22 cellular contexts compared by ENCODE assay signal in the genomic region with DNA sequence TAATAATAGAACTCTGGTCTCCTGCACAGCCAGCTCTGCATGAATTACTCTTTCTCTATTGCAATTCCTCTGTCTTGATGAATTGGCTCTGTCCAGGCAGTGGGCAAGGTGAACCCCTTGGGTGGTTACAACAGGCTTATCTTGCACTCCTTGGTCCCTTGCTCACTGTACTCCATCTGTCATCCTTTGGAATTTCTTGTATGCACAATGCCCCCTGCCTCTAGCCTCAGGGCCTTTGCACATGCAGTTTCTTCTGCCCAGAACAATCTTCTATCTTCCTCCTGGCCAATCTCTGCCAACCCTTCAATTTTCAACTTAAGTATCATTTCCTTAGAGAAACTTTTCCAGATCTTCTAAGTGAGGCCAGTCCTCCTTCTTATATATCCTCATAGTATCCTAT.
A peak's percentile ranks its signal among the peaks of the same experiment; 100 is the strongest.
DNase-seq lines count a peak whose midpoint lies in the region; FAIRE-seq and TF ChIP-seq lines count a peak whose summit lies in the region.
"Had no signal": no experiment of that assay in that cellular context is flagged by ENCODE, and none has a peak within 500 bp of the region (broad histone marks: within the 10 kb centered on the region; RNA-seq: fewer than 3 reads in every experiment).

No MANE protein-coding gene starts in this region.

- H4K5ac ChIP-seq in H9 (ENCODE audit: insufficient read length, low read depth, low read length) (no peak overlapping the region), H1 (ENCODE audit: insufficient read length, low read depth, low read length) (no peak overlapping the region)

- peaks cover 0 to 22% of the 10 kb centered on the region in 2 experiments; a peak in 4 of 5 replicates for H3K9me3 Mint-ChIP-seq in H9

- H3K4me1 ChIP-seq in H9 (ENCODE audit: insufficient read depth, low read length) (peaks cover 5% of the 10 kb centered on the region; the same call in 1 of the 2 replicates), HUES6 (ENCODE audit: control insufficient read depth, insufficient read depth, low read length) (peaks cover 38% of the 10 kb centered on the region), H1 (replicated peaks in 1 of 4; ENCODE audit: control insufficient read depth in 3 of 4, insufficient read depth in 4 of 4, low read length in 3 of 4) (peaks cover 12 to 26% (median 20%) of the 10 kb centered on the region in 4 experiments), A673 (ENCODE audit: insufficient read depth, low read length, poor library complexity, severe bottlenecking) (no peaks in the 10 kb centered on the region)
- H3K4me1 ChIP-seq: A549 had no signal

- no peak overlapping the region for H2BK15ac ChIP-seq in H9 (ENCODE audit: low read depth, low read length)
- H2BK15ac ChIP-seq in H1 (ENCODE audit: low read length) = no peak overlapping the region

- H2AK5ac ChIP-seq in H9 (ENCODE audit: insufficient read length, low read length) = no peak overlapping the region
- no peak overlapping the region for H2AK5ac ChIP-seq in H1 (ENCODE audit: low read depth, low read length)

- no peak overlapping the region for H3K56ac ChIP-seq in H9 (ENCODE audit: insufficient read length, low read depth, low read length)
- no peak overlapping the region for H3K56ac ChIP-seq in H1 (replicated peaks; ENCODE audit: insufficient read length, low read depth, low read length)

- CTCF ChIA-PET in H1 (lab: Charles Lee; ENCODE audit: partially characterized antibody) = interaction anchor here (1.2 to 3.1 kb wide), 5 partner anchors 11 to 111 kb away, joined by 3 to 12 read pairs (median 8); no protein-coding TSS in a partner anchor
- CTCF ChIA-PET in A673 (lab: Charles Lee) = no interaction called here

- no peak overlapping the region for H3K9ac ChIP-seq in H9 (ENCODE audit: extremely low read depth, insufficient read length, low read length)
- no peak overlapping the region for H3K9ac ChIP-seq in HUES6 (ENCODE audit: low read length)
- no peak overlapping the region for H3K9ac ChIP-seq in H1 (replicated peaks in 1 of 4; ENCODE audit: extremely low read depth in 1 of 4, low read depth in 3 of 4, low read length in 3 of 4)
- H3K9ac ChIP-seq: GM23248 had no signal

- H3K18ac ChIP-seq in H9 (ENCODE audit: insufficient read length, low read depth, low read length) (no peak overlapping the region), H1 (ENCODE audit: extremely low read depth, low read length) (no peak overlapping the region)

- H3K4me3 ChIP-seq in HUES6 (ENCODE audit: low read depth, low read length) (0 out of 2 replicates have a peak overlapping the region, but pooled peaks have one; percentile 3), H1 (ENCODE audit: extremely low read depth in 1 of 4, insufficient read depth in 2 of 4, low read depth in 3 of 4, low read length in 4 of 4) (peak overlapping the region in 2 of 4 experiments; percentile 8 to 14; a peak in 1 of 8 replicates), A673 (ENCODE audit: low read depth, low read length, poor library complexity, severe bottlenecking) (no peak overlapping the region)
- H3K4me3 ChIP-seq: A549, GM23248 had no signal

- H4K91ac ChIP-seq in H9 (ENCODE audit: insufficient read length, low read depth, low read length) (no peak overlapping the region), H1 (replicated peaks; ENCODE audit: insufficient read length, low read length) (no peak overlapping the region)

- FAIRE-seq in H1 (lab: Jason Lieb, UNC) = no peak
- FAIRE-seq: A549, GM12891, GM18507, H54 had no signal

- H3K27me3 ChIP-seq in H9 (ENCODE audit: insufficient read depth, low read length) (no peaks in the 10 kb centered on the region), HUES6 (ENCODE audit: control insufficient read depth, insufficient read depth, low read length) (no peaks in the 10 kb centered on the region), H1 (replicated peaks in 1 of 4; ENCODE audit: control insufficient read depth in 3 of 4, extremely low read depth in 1 of 4, insufficient read depth in 3 of 4, low read length in 3 of 4) (no peaks in the 10 kb centered on the region), A673 (replicated peaks; ENCODE audit: insufficient read depth, low read depth, low read length, poor library complexity) (peaks cover 66% of the 10 kb centered on the region)

- no peak overlapping the region for H3T11ph ChIP-seq in H9 (ENCODE audit: low read length)

- H3K36me3 ChIP-seq in HUES6 (ENCODE audit: control insufficient read depth, insufficient read depth, low read length) = no peaks in the 10 kb centered on the region
- H3K36me3 ChIP-seq in H1 (ENCODE audit: control insufficient read depth in 2 of 4, insufficient read depth in 4 of 4, low read length in 3 of 4) = no peaks in the 10 kb centered on the region
- no peaks in the 10 kb centered on the region for H3K36me3 ChIP-seq in A673 (ENCODE audit: insufficient read depth, low read length, poor library complexity, severe bottlenecking)

- no peak overlapping the region for H4K8ac ChIP-seq in H9 (replicated peaks; ENCODE audit: insufficient read length, low read depth, low read length)
- no peak overlapping the region for H4K8ac ChIP-seq in H1 (ENCODE audit: extremely low read depth, insufficient read depth, low read length)

- TF ChIP-seq CTCF in H9 (conservative IDR thresholded peaks at IDR 0.05) (no peak), H1 (IDR thresholded peaks at IDR 0.05; ENCODE audit: control extremely low read depth in 1 of 3, insufficient read depth in 1 of 3, low read depth in 1 of 3, low read length in 3 of 3) (no peak), A673 (conservative IDR thresholded peaks at IDR 0.05; ENCODE audit: low read depth, low read length) (no peak)

- peaks cover 0 to 2% (median 0%) of the 10 kb centered on the region in 3 experiments; a peak in 1 of 7 replicates for H3K36me3 Mint-ChIP-seq in H9 (ENCODE audit: insufficient read depth in 1 of 3, low read depth in 3 of 3)
- H3K36me3 Mint-ChIP-seq: CD4-positive, alpha-beta memory T cell had no signal

- H3K23ac ChIP-seq in H9 (ENCODE audit: insufficient read length, low read depth, low read length) = no peak overlapping the region
- no peak overlapping the region for H3K23ac ChIP-seq in H1 (ENCODE audit: insufficient read length)

- no TSS peak for BruUV-seq in A673 (replicated peaks; lab: Mats Ljungman, UMichigan)

- TF ChIP-seq POLR2A in H1 (IDR thresholded peaks at IDR 0.05; ENCODE audit: control extremely low read depth in 1 of 2, low read depth in 2 of 2, low read length in 2 of 2) = no peak

- H2BK120ac ChIP-seq in H9 (ENCODE audit: low read depth, low read length, poor library complexity, severe bottlenecking) (no peak overlapping the region), H1 (replicated peaks; ENCODE audit: low read depth, low read length) (peak overlapping the region; percentile 0)

- no peak overlapping the region for H3K14ac ChIP-seq in H9 (ENCODE audit: insufficient read depth, low read length)
- H3K14ac ChIP-seq in H1 (ENCODE audit: insufficient read length) = no peak overlapping the region

- TF ChIP-seq EP300 in H1 (IDR thresholded peaks at IDR 0.05; ENCODE audit: borderline replicate concordance in 1 of 2, low read depth in 2 of 2, low read length in 2 of 2) = no peak

- H2BK20ac ChIP-seq in H9 (ENCODE audit: low read depth, low read length, poor library complexity, severe bottlenecking) = no peak overlapping the region
- peak overlapping the region; percentile 72 for H2BK20ac ChIP-seq in H1 (ENCODE audit: low read length)

- H3K79me1 ChIP-seq in H9 (ENCODE audit: insufficient read depth, low read depth, low read length, poor library complexity, severe bottlenecking) (no peaks in the 10 kb centered on the region), H1 (ENCODE audit: low read depth, low read length) (no peaks in the 10 kb centered on the region; the same call in 1 of the 2 replicates)

- TF ChIP-seq RAD21 in H1 (IDR thresholded peaks at IDR 0.05 in 1 of 2, conservative IDR thresholded peaks at IDR 0.05 in 1 of 2; ENCODE audit: low read depth in 2 of 2, low read length in 2 of 2) = no peak

- peak overlapping the region; percentile 6 to 81 (median 37) for H3K27ac Mint-ChIP-seq in H9
- H3K27ac Mint-ChIP-seq: CD4-positive, alpha-beta memory T cell had no signal

- H4K20me1 ChIP-seq in H9 (ENCODE audit: control insufficient read depth, insufficient read depth, insufficient read length) (no peaks in the 10 kb centered on the region), H1 (replicated peaks in 1 of 2; ENCODE audit: control insufficient read depth in 1 of 2, insufficient read depth in 2 of 2, low read length in 2 of 2) (no peaks in the 10 kb centered on the region)

- H3K4me2 ChIP-seq in H9 (ENCODE audit: insufficient read depth, insufficient read length, low read length) = peak overlapping the region; percentile 26
- H3K4me2 ChIP-seq in H1 (ENCODE audit: insufficient read depth in 1 of 2, low read depth in 2 of 2, low read length in 2 of 2) = peak overlapping the region in 1 of 2 experiments; percentile 14; a peak in 1 of 4 replicates
- H3K4me2 ChIP-seq: A549 had no signal

- POLR2A ChIA-PET in H1 (lab: Charles Lee; ENCODE audit: partially characterized antibody) (interaction anchor here (0.6 kb wide), 3 partner anchors 63 to 244 kb away, joined by 3 to 4 read pairs (median 4); no protein-coding TSS in a partner anchor), A673 (lab: Charles Lee; ENCODE audit: low non-redundant PET) (no interaction called here)

- no peak for DNase-seq in H9
- no peak for DNase-seq in H1 (ENCODE audit: low read depth in 1 of 2, low spot score in 2 of 2)
- peak; percentile 40 for DNase-seq in islet precursor cell
- DNase-seq in A673 (ENCODE audit: low spot score) = no peak
- DNase-seq in cardiac septum (ENCODE audit: low spot score) = no peak
- DNase-seq in RKO (ENCODE audit: low spot score) = no peak
- no peak for DNase-seq in NCI-H146 treated with DMSO at 0.1 percent for 48 hours (lab: John Stamatoyannopoulos, UW; ENCODE audit: unreplicated experiment)
- DNase-seq: 8988T; C1 segment of cervical spinal cord; Calu3; CD4-positive, alpha-beta memory T cell; COR-L47; DMS53; DMS79 treated with DMSO at 0.1 percent for 48 hours; GF-D8; GM23248; HCEC 1CT had no signal

- peaks cover 85 to 88% of the 10 kb centered on the region in 2 experiments for H3K4me1 Mint-ChIP-seq in H9
- H3K4me1 Mint-ChIP-seq: CD4-positive, alpha-beta memory T cell had no signal

- H3K4me3 Mint-ChIP-seq in H9 = peak overlapping the region in 1 of 2 experiments; percentile 6; a peak in 1 of 5 replicates
- H3K4me3 Mint-ChIP-seq: CD4-positive, alpha-beta memory T cell had no signal

- H3K27ac ChIP-seq in H9 (ENCODE audit: insufficient read length, low read depth, low read length) (no peak overlapping the region), HUES6 (ENCODE audit: low read depth, low read length) (no peak overlapping the region), H1 (ENCODE audit: low read depth, low read length) (no peak overlapping the region), A673 (ENCODE audit: low read depth, low read length, poor library complexity, severe bottlenecking) (no peak overlapping the region)
- H3K27ac ChIP-seq: A549, GM23248 had no signal

- H2BK5ac ChIP-seq in H9 (ENCODE audit: insufficient read length, low read length) (no peak overlapping the region), H1 (ENCODE audit: low read depth, low read length) (no peak overlapping the region)

- H3K27me3 Mint-ChIP-seq in H9 (ENCODE audit: low read depth) = no peaks in the 10 kb centered on the region

- intact Hi-C loops in A673 (cut with micrococcal nuclease; ENCODE audit: unreplicated experiment) = no loop called here
- intact Hi-C loops in cardiac septum (cut with DNase I) = no loop called here

- H2AFZ ChIP-seq in H9 (ENCODE audit: low read length) (no peak overlapping the region), H1 (ENCODE audit: low read length) (no peak overlapping the region)
- H2AFZ ChIP-seq: GM23248 had no signal

- H3K4ac ChIP-seq in H9 (ENCODE audit: low read depth, low read length) = no peak overlapping the region
- no peak overlapping the region for H3K4ac ChIP-seq in H1 (replicated peaks; ENCODE audit: insufficient read length, low read depth, low read length)

- H3K79me2 ChIP-seq in H9 (ENCODE audit: insufficient read depth, low read length) (no peaks in the 10 kb centered on the region), H1 (ENCODE audit: control insufficient read depth in 1 of 2, insufficient read depth in 2 of 2, low read length in 2 of 2) (no peaks in the 10 kb centered on the region)

- no peaks in the 10 kb centered on the region for H3K23me2 ChIP-seq in H9 (ENCODE audit: insufficient read length, low read depth, low read length, poor library complexity, severe bottlenecking)
- H3K23me2 ChIP-seq in H1 (ENCODE audit: low read depth, low read length) = no peaks in the 10 kb centered on the region

- H2BK12ac ChIP-seq in H9 (ENCODE audit: insufficient read length, low read depth, low read length) (no peak overlapping the region), H1 (ENCODE audit: low read depth, low read length) (no peak overlapping the region)

- H3K9me3 ChIP-seq in H9 (ENCODE audit: control insufficient read depth, low read depth, low read length) = no peaks in the 10 kb centered on the region
- H3K9me3 ChIP-seq in HUES6 (ENCODE audit: control insufficient read depth, insufficient read depth, low read depth, low read length) = peaks cover 6% of the 10 kb centered on the region; the same call in 1 of the 2 replicates
- no peaks in the 10 kb centered on the region; a peak in 1 of 4 replicates for H3K9me3 ChIP-seq in H1 (ENCODE audit: insufficient read depth in 2 of 2, low read depth in 1 of 2, low read length in 1 of 2)
- H3K9me3 ChIP-seq in A673 (ENCODE audit: low read depth, low read length, poor library complexity, severe bottlenecking) = no peaks in the 10 kb centered on the region
